Comparison of ENCODE assay signal across 19 cellular contexts in genomic region chr3:47399016-47399415, GRCh38. TPM values are rescaled to one million over a fixed set of nuclear protein-coding genes. Genes with fewer than 3 reads are reported as not detected.
DNase-seq lines count a peak whose midpoint lies in the region; ATAC-seq and TF ChIP-seq lines count a peak whose summit lies in the region.
"Had no signal": no experiment of that assay in that cellular context is flagged by ENCODE, and none has a peak within 500 bp of the region (broad histone marks: within the 10 kb centered on the region; RNA-seq: fewer than 3 reads in every experiment).

No MANE protein-coding gene starts in this region.

- H3K4me3 Mint-ChIP-seq in stimulated activated naive CD8-positive, alpha-beta T cell treated with anti-CD3 and anti-CD28 coated beads, Interleukin-15, Interleukin-2, amounts not matched to agents 100 ng/mL and 50 ng/mL, for 24 hours = no peak overlapping the region
- no peak overlapping the region for H3K4me3 Mint-ChIP-seq in activated T-helper 17 cell treated with anti-CD3 and anti-CD28 coated beads, Interleukin-2, amount 50 U/mL, for 72 hours
- no peak overlapping the region for H3K4me3 Mint-ChIP-seq in glutamatergic neuron (ENCODE audit: unreplicated experiment)
- H3K4me3 Mint-ChIP-seq in natural killer cell treated with Interleukin-12 subunit alpha and Interleukin-12 subunit beta and Interleukin-15 and Interleukin-18, amount 100 ng/mL, for 72 hours = no peak overlapping the region
- H3K4me3 Mint-ChIP-seq: CD14-positive monocyte had no signal

- no peaks in the 10 kb centered on the region for H3K27me3 Mint-ChIP-seq in stimulated activated naive CD8-positive, alpha-beta T cell treated with anti-CD3 and anti-CD28 coated beads, Interleukin-15, Interleukin-2, amounts not matched to agents 100 ng/mL and 50 ng/mL, for 24 hours
- no peaks in the 10 kb centered on the region for H3K27me3 Mint-ChIP-seq in activated T-helper 17 cell treated with anti-CD3 and anti-CD28 coated beads, Interleukin-2, amount 50 U/mL, for 72 hours
- peaks cover 12% of the 10 kb centered on the region for H3K27me3 Mint-ChIP-seq in glutamatergic neuron (ENCODE audit: unreplicated experiment)
- H3K27me3 Mint-ChIP-seq in natural killer cell treated with Interleukin-12 subunit alpha and Interleukin-12 subunit beta and Interleukin-15 and Interleukin-18, amount 100 ng/mL, for 72 hours = no peaks in the 10 kb centered on the region

- DNase-seq in stimulated activated naive CD8-positive, alpha-beta T cell treated with anti-CD3 and anti-CD28 coated beads, Interleukin-15, Interleukin-2, amounts not matched to agents 100 U/mL and 50 U/mL, for 24 hours = no peak
- DNase-seq in glutamatergic neuron (no peak), germinal center (ENCODE audit: low spot score) (no peak)
- no peak for DNase-seq in natural killer cell treated with Interleukin-12 subunit alpha and Interleukin-12 subunit beta and Interleukin-15 and Interleukin-18, amount 100 ng/mL, for 72 hours (ENCODE audit: low spot score)
- no peak for DNase-seq in stimulated activated CD8-positive, alpha-beta memory T cell treated with anti-CD3 and anti-CD28 coated beads, Interleukin-4, amount 100 ng/mL, for 48 hours
- DNase-seq: AML-193, Caco-2, GDM1, HCEC 1CT, NCI-H1417, NCI-H187, NCI-H2227 treated with DMSO at 0.1 percent for 48 hours, NCI-H510A treated with DMSO at 0.1 percent for 48 hours, NCI-H774, OCI-M1, Right ventricle myocardium superior had no signal

- peaks cover 7% of the 10 kb centered on the region for H3K4me1 Mint-ChIP-seq in stimulated activated naive CD8-positive, alpha-beta T cell treated with anti-CD3 and anti-CD28 coated beads, Interleukin-15, Interleukin-2, amounts not matched to agents 100 ng/mL and 50 ng/mL, for 24 hours (ENCODE audit: low read depth)
- H3K4me1 Mint-ChIP-seq in activated T-helper 17 cell treated with anti-CD3 and anti-CD28 coated beads, Interleukin-2, amount 50 U/mL, for 72 hours = peaks cover 7% of the 10 kb centered on the region
- H3K4me1 Mint-ChIP-seq in glutamatergic neuron (ENCODE audit: low read depth, unreplicated experiment) = peaks cover 36% of the 10 kb centered on the region
- H3K4me1 Mint-ChIP-seq in natural killer cell treated with Interleukin-12 subunit alpha and Interleukin-12 subunit beta and Interleukin-15 and Interleukin-18, amount 100 ng/mL, for 72 hours (ENCODE audit: low read depth in 2 of 2) = peaks cover 15 to 19% of the 10 kb centered on the region in 2 donors

- H3K36me3 Mint-ChIP-seq in stimulated activated naive CD8-positive, alpha-beta T cell treated with anti-CD3 and anti-CD28 coated beads, Interleukin-15, Interleukin-2, amounts not matched to agents 100 ng/mL and 50 ng/mL, for 24 hours (ENCODE audit: low read depth) = peaks cover 13% of the 10 kb centered on the region
- H3K36me3 Mint-ChIP-seq in activated T-helper 17 cell treated with anti-CD3 and anti-CD28 coated beads, Interleukin-2, amount 50 U/mL, for 72 hours (ENCODE audit: low read depth) = peaks cover 54% of the 10 kb centered on the region
- no peaks in the 10 kb centered on the region for H3K36me3 Mint-ChIP-seq in glutamatergic neuron (ENCODE audit: unreplicated experiment)
- H3K36me3 Mint-ChIP-seq in natural killer cell treated with Interleukin-12 subunit alpha and Interleukin-12 subunit beta and Interleukin-15 and Interleukin-18, amount 100 ng/mL, for 72 hours = no peaks in the 10 kb centered on the region

- peak overlapping the region; percentile 10 for H3K27ac Mint-ChIP-seq in stimulated activated naive CD8-positive, alpha-beta T cell treated with anti-CD3 and anti-CD28 coated beads, Interleukin-15, Interleukin-2, amounts not matched to agents 100 ng/mL and 50 ng/mL, for 24 hours
- H3K27ac Mint-ChIP-seq in activated T-helper 17 cell treated with anti-CD3 and anti-CD28 coated beads, Interleukin-2, amount 50 U/mL, for 72 hours = peak overlapping the region; percentile 19
- H3K27ac Mint-ChIP-seq in glutamatergic neuron (ENCODE audit: unreplicated experiment) = peak overlapping the region; percentile 77
- no peak overlapping the region for H3K27ac Mint-ChIP-seq in natural killer cell treated with Interleukin-12 subunit alpha and Interleukin-12 subunit beta and Interleukin-15 and Interleukin-18, amount 100 ng/mL, for 72 hours

- no peak for TF ChIP-seq CTCF in glutamatergic neuron (IDR thresholded peaks at IDR 0.05; ENCODE audit: partially characterized antibody, unreplicated experiment)

- ATAC-seq in stimulated activated naive CD8-positive, alpha-beta T cell treated with anti-CD3 and anti-CD28 coated beads, Interleukin-15, Interleukin-2, amounts not matched to agents 100 U/mL and 50 U/mL, for 24 hours = no peak
- no peak for ATAC-seq in activated T-helper 17 cell treated with anti-CD3 and anti-CD28 coated beads, Interleukin-2, amount 50 U/mL, for 72 hours (replicated peaks)
- no peak for ATAC-seq in natural killer cell treated with Interleukin-12 subunit alpha and Interleukin-12 subunit beta and Interleukin-15 and Interleukin-18, amount 100 ng/mL, for 72 hours

- H3K9me3 Mint-ChIP-seq in stimulated activated naive CD8-positive, alpha-beta T cell treated with anti-CD3 and anti-CD28 coated beads, Interleukin-15, Interleukin-2, amounts not matched to agents 100 ng/mL and 50 ng/mL, for 24 hours = no peaks in the 10 kb centered on the region
- no peaks in the 10 kb centered on the region for H3K9me3 Mint-ChIP-seq in activated T-helper 17 cell treated with anti-CD3 and anti-CD28 coated beads, Interleukin-2, amount 50 U/mL, for 72 hours
- peaks cover 7% of the 10 kb centered on the region for H3K9me3 Mint-ChIP-seq in glutamatergic neuron (ENCODE audit: unreplicated experiment)
- H3K9me3 Mint-ChIP-seq in natural killer cell treated with Interleukin-12 subunit alpha and Interleukin-12 subunit beta and Interleukin-15 and Interleukin-18, amount 100 ng/mL, for 72 hours = no peaks in the 10 kb centered on the region

RNA-seq across cellular contexts. Expression of gene PTPN23, which starts 18.2 kb away (rescaled TPM):
- total RNA-seq in activated T-helper 17 cell treated with anti-CD3 and anti-CD28 coated beads, Interleukin-2, amount 50 U/mL, for 72 hours = 10 to 100 TPM; 28.7 to 32.0 TPM
- total RNA-seq in glutamatergic neuron (ENCODE audit: unreplicated experiment) = 71.0 TPM
- 10 to 100 TPM; 30.5 to 45.3 TPM for total RNA-seq in natural killer cell treated with Interleukin-12 subunit alpha and Interleukin-12 subunit beta and Interleukin-15 and Interleukin-18, amount 100 ng/mL, for 72 hours

Comparison
In these comparisons a context has a peak if more than half of its experiments do, and no peak if none do; other contexts are left out.
1. H3K27ac Mint-ChIP-seq: peak in stimulated activated naive CD8-positive, alpha-beta T cell treated with anti-CD3 and anti-CD28 coated beads, Interleukin-15, Interleukin-2, amounts not matched to agents 100 ng/mL and 50 ng/mL, for 24 hours (single experiment), activated T-helper 17 cell treated with anti-CD3 and anti-CD28 coated beads, Interleukin-2, amount 50 U/mL, for 72 hours (single experiment) and glutamatergic neuron (single experiment); none in natural killer cell treated with Interleukin-12 subunit alpha and Interleukin-12 subunit beta and Interleukin-15 and Interleukin-18, amount 100 ng/mL, for 72 hours (0 of 2).